Comparison of ENCODE assay signal across 8 cellular contexts in genomic region chrX:153687121-153688039, GRCh38. TPM values are rescaled to one million over a fixed set of nuclear protein-coding genes. Genes with fewer than 3 reads are reported as not detected.
DNase-seq lines count a peak whose midpoint lies in the region; ATAC-seq and TF ChIP-seq lines count a peak whose summit lies in the region.

SLC6A8 (plus strand) TSS chrX:153687926; CDS start chrX:153688575, 649 bp downstream.

- H3K27me3 Mint-ChIP-seq in T-helper 2 cell treated with Interferon-gamma antibody and Interleukin-4, amounts not matched to agents 5 μg/mL and 100 μg/mL, for 36 hours (ENCODE audit: low read depth), result peaks cover 14% of the 10 kb centered on the region
- no peaks in the 10 kb centered on the region for H3K27me3 Mint-ChIP-seq in chondrocyte (ENCODE audit: low read depth)

- H3K4me1 Mint-ChIP-seq in T-helper 2 cell treated with Interferon-gamma antibody and Interleukin-4, amounts not matched to agents 5 μg/mL and 100 μg/mL, for 36 hours (ENCODE audit: low read depth), result no peaks in the 10 kb centered on the region
- H3K4me1 Mint-ChIP-seq in chondrocyte (ENCODE audit: low read depth), result peaks cover 2% of the 10 kb centered on the region

- peak; percentile 73 for TF ChIP-seq CTCF in chondrocyte (IDR thresholded peaks at IDR 0.05)

- H3K27ac Mint-ChIP-seq in T-helper 2 cell treated with Interferon-gamma antibody and Interleukin-4, amounts not matched to agents 5 μg/mL and 100 μg/mL, for 36 hours, result no peak within 1 kb of the TSS
- H3K27ac Mint-ChIP-seq in chondrocyte (ENCODE audit: unreplicated experiment), result no peak within 1 kb of the TSS

- no peak for ATAC-seq in HG02798 (IDR thresholded peaks at IDR 0.05; ENCODE audit: poor library complexity, unreplicated experiment)

- no peaks in the 10 kb centered on the region for H3K36me3 Mint-ChIP-seq in T-helper 2 cell treated with Interferon-gamma antibody and Interleukin-4, amounts not matched to agents 5 μg/mL and 100 μg/mL, for 36 hours (ENCODE audit: low read depth)
- H3K36me3 Mint-ChIP-seq in chondrocyte (ENCODE audit: low read depth), result peaks cover 2% of the 10 kb centered on the region

- H3K4me3 Mint-ChIP-seq in T-helper 2 cell treated with Interferon-gamma antibody and Interleukin-4, amounts not matched to agents 5 μg/mL and 100 μg/mL, for 36 hours, result peak within 1 kb of the TSS; percentile 67
- H3K4me3 Mint-ChIP-seq in chondrocyte (ENCODE audit: unreplicated experiment), result peak within 1 kb of the TSS; percentile 48

- DNase-seq in ELF-1 (ENCODE audit: low read depth, low spot score) (peak; percentile 88), M059J (ENCODE audit: low read depth) (peak; percentile 63), chondrocyte (ENCODE audit: low spot score) (no peak), left kidney (ENCODE audit: low read depth, low spot score) (peak; percentile 86), SHP77 treated with DMSO at 0.1 percent for 48 hours (lab: John Stamatoyannopoulos, UW) (no peak)
- DNase-seq in T-helper 2 cell treated with Interferon-gamma antibody and Interleukin-4, amounts not matched to agents 5 μg/mL and 100 μg/mL, for 36 hours (ENCODE audit: low spot score), result peak; percentile 22
- DNase-seq in stimulated activated CD4-positive, alpha-beta T cell treated with anti-CD3 and anti-CD28 coated beads, Interleukin-4, amount 100 ng/mL, for 4 hours, result peak; percentile 20 to 38

- H3K9me3 Mint-ChIP-seq in T-helper 2 cell treated with Interferon-gamma antibody and Interleukin-4, amounts not matched to agents 5 μg/mL and 100 μg/mL, for 36 hours, result no peaks in the 10 kb centered on the region
- H3K9me3 Mint-ChIP-seq in chondrocyte (ENCODE audit: low read depth), result peaks cover 5% of the 10 kb centered on the region

RNA-seq across cellular contexts. Expression of gene SLC6A8, which starts in this region (rescaled TPM):
- 13.6 and 24.5 TPM in 2 replicates for total RNA-seq in M059J (2014; rRNA removed; shearing (Covaris generic))
- 47.6 to 71.1 TPM (median 70.6 TPM) in 3 replicates for total RNA-seq in chondrocyte

Comparison
In these comparisons a context has a peak if more than half of its experiments do, and no peak if none do; other contexts are left out.
1. DNase-seq: peak in ELF-1 (single experiment), M059J (single experiment), T-helper 2 cell treated with Interferon-gamma antibody and Interleukin-4, amounts not matched to agents 5 μg/mL and 100 μg/mL, for 36 hours (single experiment), left kidney (single experiment) and stimulated activated CD4-positive, alpha-beta T cell treated with anti-CD3 and anti-CD28 coated beads, Interleukin-4, amount 100 ng/mL, for 4 hours (2 of 2); none in chondrocyte (single experiment) and SHP77 treated with DMSO at 0.1 percent for 48 hours (single experiment).